11 cellular contexts compared by ENCODE assay signal in genomic region chr10:132232553-132232949, GRCh38. TPM values are rescaled to one million over a fixed set of nuclear protein-coding genes. Genes with fewer than 3 reads are reported as not detected.
DNase-seq lines count a peak whose midpoint lies in the region; ATAC-seq and TF ChIP-seq lines count a peak whose summit lies in the region.
"Had no signal": no experiment of that assay in that cellular context is flagged by ENCODE, and none has a peak within 500 bp of the region (broad histone marks: within the 10 kb centered on the region; RNA-seq: fewer than 3 reads in every experiment).

No MANE protein-coding gene starts in this region.

- intact Hi-C loops in natural killer cell (cut with micrococcal nuclease), result no loop called here
- intact Hi-C loops in left ventricle myocardium superior (cut with micrococcal nuclease), result no loop called here
- intact Hi-C loops in upper lobe of right lung (cut with DNase I), result no loop called here

- ATAC-seq in natural killer cell (no peak), left ventricle myocardium superior (peak; percentile 27), upper lobe of right lung (peak; percentile 58), HG03045 (IDR thresholded peaks at IDR 0.05; ENCODE audit: unreplicated experiment) (no peak), GM21717 (IDR thresholded peaks at IDR 0.05; ENCODE audit: unreplicated experiment) (no peak)
- ATAC-seq in natural killer cell treated with Interleukin-12 subunit alpha and Interleukin-12 subunit beta and Interleukin-15 and Interleukin-18, amount 100 ng/mL, for 72 hours, result no peak

- DNase-seq in natural killer cell (no peak), SW480 (ENCODE audit: low spot score) (peak; percentile 14), left ventricle myocardium superior (peak; percentile 56), upper lobe of right lung (no peak), GM10266 (ENCODE audit: extremely low spot score) (no peak)
- DNase-seq in natural killer cell treated with Interleukin-12 subunit alpha and Interleukin-12 subunit beta and Interleukin-15 and Interleukin-18, amount 100 ng/mL, for 72 hours (ENCODE audit: low spot score), result no peak
- DNase-seq: activated naive CD4-positive, alpha-beta T cell; CD4-positive, CD25-positive, alpha-beta regulatory T cell; SHP77 had no signal

- peaks cover 23 to 39% of the 10 kb centered on the region in 2 donors for H3K4me1 Mint-ChIP-seq in natural killer cell
- peaks cover 12 to 21% of the 10 kb centered on the region in 2 donors for H3K4me1 Mint-ChIP-seq in natural killer cell treated with Interleukin-12 subunit alpha and Interleukin-12 subunit beta and Interleukin-15 and Interleukin-18, amount 100 ng/mL, for 72 hours (ENCODE audit: low read depth in 2 of 2)

- no peaks in the 10 kb centered on the region for H3K9me3 Mint-ChIP-seq in natural killer cell
- H3K9me3 Mint-ChIP-seq in natural killer cell treated with Interleukin-12 subunit alpha and Interleukin-12 subunit beta and Interleukin-15 and Interleukin-18, amount 100 ng/mL, for 72 hours, result no peaks in the 10 kb centered on the region
- H3K9me3 Mint-ChIP-seq: CD4-positive, CD25-positive, alpha-beta regulatory T cell had no signal

- H3K27me3 ChIP-seq in upper lobe of right lung, result no peaks in the 10 kb centered on the region

- H3K9me3 ChIP-seq in upper lobe of right lung, result no peaks in the 10 kb centered on the region

- no peaks in the 10 kb centered on the region for H3K36me3 ChIP-seq in upper lobe of right lung

- peak overlapping the region; percentile 53 to 90 for H3K27ac Mint-ChIP-seq in natural killer cell
- peak overlapping the region in 1 of 2 donors; percentile 82 for H3K27ac Mint-ChIP-seq in natural killer cell treated with Interleukin-12 subunit alpha and Interleukin-12 subunit beta and Interleukin-15 and Interleukin-18, amount 100 ng/mL, for 72 hours

- H3K4me1 ChIP-seq in upper lobe of right lung, result peaks cover 9% of the 10 kb centered on the region

- H3K4me3 Mint-ChIP-seq in natural killer cell, result peak overlapping the region; percentile 56
- no peak overlapping the region for H3K4me3 Mint-ChIP-seq in natural killer cell treated with Interleukin-12 subunit alpha and Interleukin-12 subunit beta and Interleukin-15 and Interleukin-18, amount 100 ng/mL, for 72 hours

- no peak overlapping the region for H3K4me3 ChIP-seq in upper lobe of right lung

- no peak overlapping the region for H3K27ac ChIP-seq in upper lobe of right lung

- TF ChIP-seq CTCF in natural killer cell (IDR thresholded peaks at IDR 0.05) (no peak), upper lobe of right lung (IDR thresholded peaks at IDR 0.05) (no peak), GM10266 (IDR thresholded peaks at IDR 0.05; ENCODE audit: control insufficient read depth, insufficient read depth, low read depth, missing control alignments) (no peak)

- H3K27me3 Mint-ChIP-seq in natural killer cell (ENCODE audit: low read depth in 2 of 2), result no peaks in the 10 kb centered on the region
- no peaks in the 10 kb centered on the region for H3K27me3 Mint-ChIP-seq in natural killer cell treated with Interleukin-12 subunit alpha and Interleukin-12 subunit beta and Interleukin-15 and Interleukin-18, amount 100 ng/mL, for 72 hours
- H3K27me3 Mint-ChIP-seq: CD4-positive, CD25-positive, alpha-beta regulatory T cell had no signal

- H3K36me3 Mint-ChIP-seq in natural killer cell, result no peaks in the 10 kb centered on the region
- H3K36me3 Mint-ChIP-seq in natural killer cell treated with Interleukin-12 subunit alpha and Interleukin-12 subunit beta and Interleukin-15 and Interleukin-18, amount 100 ng/mL, for 72 hours, result peaks cover under 1% of the 10 kb centered on the region
- H3K36me3 Mint-ChIP-seq: CD4-positive, CD25-positive, alpha-beta regulatory T cell had no signal

RNA-seq across cellular contexts. Expression of gene DPYSL4, which starts 45.8 kb away (rescaled TPM):
- total RNA-seq in natural killer cell, result 1 to 10 TPM in 2 of 3 donors, under 1 TPM in 1; 0.40 to 1.3 (median 1.0) TPM
- total RNA-seq in natural killer cell treated with Interleukin-12 subunit alpha and Interleukin-12 subunit beta and Interleukin-15 and Interleukin-18, amount 100 ng/mL, for 72 hours, result 10 to 100 TPM in 1 of 2 donors, 1 to 10 TPM in 1; 6.5 to 19.2 TPM
- 45.2 TPM for total RNA-seq in left ventricle myocardium superior
- total RNA-seq in upper lobe of right lung, result 1.7 TPM

Comparison
In these comparisons a context has a peak if more than half of its experiments do, and no peak if none do; other contexts are left out.
1. ATAC-seq: peak in left ventricle myocardium superior (single experiment) and upper lobe of right lung (single experiment); none in natural killer cell (0 of 3), natural killer cell treated with Interleukin-12 subunit alpha and Interleukin-12 subunit beta and Interleukin-15 and Interleukin-18, amount 100 ng/mL, for 72 hours (0 of 2), HG03045 (single experiment) and GM21717 (single experiment).
2. DNase-seq: peak in SW480 (single experiment) and left ventricle myocardium superior (single experiment); none in natural killer cell (single experiment), natural killer cell treated with Interleukin-12 subunit alpha and Interleukin-12 subunit beta and Interleukin-15 and Interleukin-18, amount 100 ng/mL, for 72 hours (single experiment), upper lobe of right lung (single experiment) and GM10266 (single experiment).